Comparison of ENCODE assay signal across 21 cellular contexts in the genomic region with DNA sequence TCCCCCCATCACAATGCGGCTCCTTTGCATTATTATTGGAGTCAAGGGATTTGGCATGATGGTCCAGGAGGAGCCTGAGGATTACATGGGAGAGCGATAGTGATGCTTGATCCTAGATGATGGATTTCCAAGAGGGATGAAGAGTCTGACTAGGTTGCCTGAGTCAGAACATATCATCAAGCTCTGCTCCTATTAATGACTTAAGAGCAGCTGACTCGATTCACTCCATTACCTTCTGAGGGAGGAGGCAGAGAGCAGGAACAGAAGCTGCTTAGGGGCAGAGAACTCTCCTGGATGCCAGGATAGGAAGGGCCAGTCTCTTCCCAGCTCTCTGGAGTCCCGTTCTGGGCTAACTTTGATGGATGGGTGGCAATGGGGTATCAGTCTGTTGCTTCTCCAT. TPM values are rescaled to one million over a fixed set of nuclear protein-coding genes. Genes with fewer than 3 reads are reported as not detected.
"Had no signal": no experiment of that assay in that cellular context is flagged by ENCODE, and none has a peak within 500 bp of the region (broad histone marks: within the 10 kb centered on the region; RNA-seq: fewer than 3 reads in every experiment).

No MANE protein-coding gene starts in this region.

- H3K27me3 ChIP-seq: right atrium auricular region, testis had no signal

- H3K9me3 ChIP-seq: neutrophil, right atrium auricular region, testis, upper lobe of right lung had no signal

- H3K4me3 ChIP-seq: coronary artery, right atrium auricular region, testis, upper lobe of right lung had no signal

- H3K27ac ChIP-seq: coronary artery, neutrophil, right atrium auricular region, testis, upper lobe of right lung had no signal

- H3K4me1 ChIP-seq: right atrium auricular region, testis, upper lobe of right lung had no signal

- H3K36me3 ChIP-seq: neutrophil, right atrium auricular region, upper lobe of right lung had no signal

- ATAC-seq: left colon; naive thymus-derived CD4-positive, alpha-beta T cell; stimulated activated naive CD8-positive, alpha-beta T cell treated with anti-CD3 and anti-CD28 coated beads, Interleukin-15, Interleukin-2, amounts not matched to agents 100 U/mL and 50 U/mL, for 24 hours; T-cell; upper lobe of right lung had no signal

- DNase-seq: activated B cell treated with CpG ODN at 0.5 μM for 24 hours; activated CD4-positive, alpha-beta T cell treated with anti-CD3 and anti-CD28 coated beads, Interleukin-2, amount 10 ng/mL, durations not matched to agents 24 days and 14 days; activated naive CD4-positive, alpha-beta T cell treated with anti-CD3 and anti-CD28 coated beads for 36 hours; caudate nucleus; effector CD8-positive, alpha-beta T cell; hippocampal formation; left colon; naive thymus-derived CD4-positive, alpha-beta T cell; posterior cingulate gyrus; stimulated activated CD8-positive, alpha-beta memory T cell treated with anti-CD3 and anti-CD28 coated beads, Interleukin-4, amount 100 ng/mL, for 48 hours; stimulated activated naive CD8-positive, alpha-beta T cell treated with anti-CD3 and anti-CD28 coated beads, Interleukin-15, Interleukin-2, amounts not matched to agents 100 U/mL and 50 U/mL, for 24 hours; T-cell; testis; upper lobe of right lung had no signal

RNA-seq across cellular contexts. Expression of a gene that starts 54.0 kb away (rescaled TPM):
- total RNA-seq: activated B cell treated with CpG ODN at 0.5 μM for 24 hours; activated CD4-positive, alpha-beta T cell treated with anti-CD3 and anti-CD28 coated beads, Interleukin-2, amount 10 ng/mL, durations not matched to agents 24 days and 14 days; activated naive CD4-positive, alpha-beta T cell treated with anti-CD3 and anti-CD28 coated beads for 36 hours; activated T-helper 1 cell treated with anti-CD3 and anti-CD28 coated beads, Interleukin-12 subunit alpha, Interleukin-12 subunit beta, Interleukin-2, Interleukin-4 antibody, amounts not matched to agents 30 ng/mL and 10 ng/mL and 1 ng/mL, durations not matched to agents 14 hours and 24 hours and 36 hours; fibroblast of lung; left colon; lung microvascular endothelial cell; mononuclear cell; naive thymus-derived CD4-positive, alpha-beta T cell; T-cell; testis; upper lobe of right lung had no signal
